In the genomic region with DNA sequence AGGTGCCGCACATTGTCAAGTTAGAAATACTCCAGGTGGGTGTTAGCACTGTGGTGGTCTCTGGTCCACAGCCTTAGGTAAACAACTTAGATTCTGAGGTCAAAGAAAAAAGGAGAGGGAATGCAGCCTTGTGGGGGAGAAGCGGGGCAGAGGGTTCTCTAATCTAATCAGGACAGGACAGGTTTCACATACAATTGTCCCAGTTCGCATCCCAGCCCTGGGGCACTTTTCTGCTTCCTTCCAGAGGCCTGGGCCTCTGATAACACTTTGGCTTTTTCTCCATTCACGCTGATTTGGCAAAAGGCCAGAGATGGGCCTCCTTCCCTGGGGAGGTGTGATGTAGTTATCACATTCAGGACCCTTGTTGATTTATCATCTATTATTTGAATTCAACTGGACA, we compare ENCODE assay signal across 1 cellular context.
TF ChIP-seq lines count a peak whose summit lies in the region.

No MANE protein-coding gene starts in this region.

TF ChIP-seq in K562, 482 proteins besides CTCF, POLR2A, EP300 and RAD21 (continued from another document and continues in another):
- no peak for TF ChIP-seq ZNF717 (CRISPR knock-in tag; IDR thresholded peaks at IDR 0.05)
- no peak for TF ChIP-seq PHTF2 (CRISPR knock-in tag; IDR thresholded peaks at IDR 0.05)
- TF ChIP-seq ZNF436 (CRISPR knock-in tag; IDR thresholded peaks at IDR 0.05) = no peak
- peak; percentile 96 for TF ChIP-seq CBFA2T2 (conservative IDR thresholded peaks at IDR 0.05)
- TF ChIP-seq, protein P1, sequence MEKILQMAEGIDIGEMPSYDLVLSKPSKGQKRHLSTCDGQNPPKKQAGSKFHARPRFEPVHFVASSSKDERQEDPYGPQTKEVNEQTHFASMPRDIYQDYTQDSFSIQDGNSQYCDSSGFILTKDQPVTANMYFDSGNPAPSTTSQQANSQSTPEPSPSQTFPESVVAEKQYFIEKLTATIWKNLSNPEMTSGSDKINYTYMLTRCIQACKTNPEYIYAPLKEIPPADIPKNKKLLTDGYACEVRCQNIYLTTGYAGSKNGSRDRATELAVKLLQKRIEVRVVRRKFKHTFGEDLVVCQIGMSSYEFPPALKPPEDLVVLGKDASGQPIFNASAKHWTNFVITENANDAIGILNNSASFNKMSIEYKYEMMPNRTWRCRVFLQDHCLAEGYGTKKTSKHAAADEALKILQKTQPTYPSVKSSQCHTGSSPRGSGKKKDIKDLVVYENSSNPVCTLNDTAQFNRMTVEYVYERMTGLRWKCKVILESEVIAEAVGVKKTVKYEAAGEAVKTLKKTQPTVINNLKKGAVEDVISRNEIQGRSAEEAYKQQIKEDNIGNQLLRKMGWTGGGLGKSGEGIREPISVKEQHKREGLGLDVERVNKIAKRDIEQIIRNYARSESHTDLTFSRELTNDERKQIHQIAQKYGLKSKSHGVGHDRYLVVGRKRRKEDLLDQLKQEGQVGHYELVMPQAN (IDR thresholded peaks at IDR 0.05; ENCODE audit: borderline replicate concordance) = no peak
- TF ChIP-seq SAFB2 (IDR thresholded peaks at IDR 0.05; ENCODE audit: borderline replicate concordance, low read depth, low read length, severe bottlenecking) = no peak
- TF ChIP-seq ARNT (IDR thresholded peaks at IDR 0.05) = peak; percentile 65 to 80; a peak in 2 of 4 replicates
- peak; percentile 81 for TF ChIP-seq CXXC5 (CRISPR knock-in tag; IDR thresholded peaks at IDR 0.05)
- TF ChIP-seq SMARCE1 (IDR thresholded peaks at IDR 0.05) = peak; percentile 98
- no peak; the same call in 1 of the 2 replicates for TF ChIP-seq ZNF24 (IDR thresholded peaks at IDR 0.05)
- TF ChIP-seq RBM17 (IDR thresholded peaks at IDR 0.05; ENCODE audit: borderline replicate concordance, low read depth, low read length) = no peak
- no peak for TF ChIP-seq ZNF232 (CRISPR knock-in tag; IDR thresholded peaks at IDR 0.05)
- TF ChIP-seq ZNF583 (CRISPR knock-in tag; IDR thresholded peaks at IDR 0.05) = no peak
- TF ChIP-seq NR2C1 (IDR thresholded peaks at IDR 0.05) = no peak
- no peak for TF ChIP-seq NR2C1 (tag; IDR thresholded peaks at IDR 0.05)
- TF ChIP-seq ZNF507 (tag; conservative IDR thresholded peaks at IDR 0.05) = no peak
- TF ChIP-seq EZH2 (IDR thresholded peaks at IDR 0.05; ENCODE audit: borderline replicate concordance, low read depth, low read length) = no peak
- TF ChIP-seq TAF9B (IDR thresholded peaks at IDR 0.05; ENCODE audit: partially characterized antibody) = no peak
- no peak for TF ChIP-seq RBM14 (IDR thresholded peaks at IDR 0.05; ENCODE audit: borderline replicate concordance, insufficient read depth, low read depth, low read length)
- TF ChIP-seq ZNF165 (CRISPR knock-in tag; IDR thresholded peaks at IDR 0.05; ENCODE audit: borderline replicate concordance) = no peak
- no peak for TF ChIP-seq RBM15 (IDR thresholded peaks at IDR 0.05; ENCODE audit: insufficient read depth, low read length)
- no peak for TF ChIP-seq HNRNPUL1 (IDR thresholded peaks at IDR 0.05; ENCODE audit: low read length)
- no peak for TF ChIP-seq RNF219 (CRISPR knock-in tag; IDR thresholded peaks at IDR 0.05)
- no peak for TF ChIP-seq ZNF512 (tag; IDR thresholded peaks at IDR 0.05)
- no peak for TF ChIP-seq SAFB (IDR thresholded peaks at IDR 0.05; ENCODE audit: borderline replicate concordance, low read depth, low read length)
- TF ChIP-seq, protein P2, sequence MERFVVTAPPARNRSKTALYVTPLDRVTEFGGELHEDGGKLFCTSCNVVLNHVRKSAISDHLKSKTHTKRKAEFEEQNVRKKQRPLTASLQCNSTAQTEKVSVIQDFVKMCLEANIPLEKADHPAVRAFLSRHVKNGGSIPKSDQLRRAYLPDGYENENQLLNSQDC (CRISPR knock-in tag; IDR thresholded peaks at IDR 0.05) = no peak
- TF ChIP-seq IFI16 (CRISPR knock-in tag; IDR thresholded peaks at IDR 0.05) = no peak
- TF ChIP-seq NFIC (IDR thresholded peaks at IDR 0.05) = peak; percentile 99
- no peak for TF ChIP-seq GTF3C2 (IDR thresholded peaks at IDR 0.05; ENCODE audit: borderline replicate concordance, extremely low read depth, insufficient read length)
- TF ChIP-seq, protein P3, sequence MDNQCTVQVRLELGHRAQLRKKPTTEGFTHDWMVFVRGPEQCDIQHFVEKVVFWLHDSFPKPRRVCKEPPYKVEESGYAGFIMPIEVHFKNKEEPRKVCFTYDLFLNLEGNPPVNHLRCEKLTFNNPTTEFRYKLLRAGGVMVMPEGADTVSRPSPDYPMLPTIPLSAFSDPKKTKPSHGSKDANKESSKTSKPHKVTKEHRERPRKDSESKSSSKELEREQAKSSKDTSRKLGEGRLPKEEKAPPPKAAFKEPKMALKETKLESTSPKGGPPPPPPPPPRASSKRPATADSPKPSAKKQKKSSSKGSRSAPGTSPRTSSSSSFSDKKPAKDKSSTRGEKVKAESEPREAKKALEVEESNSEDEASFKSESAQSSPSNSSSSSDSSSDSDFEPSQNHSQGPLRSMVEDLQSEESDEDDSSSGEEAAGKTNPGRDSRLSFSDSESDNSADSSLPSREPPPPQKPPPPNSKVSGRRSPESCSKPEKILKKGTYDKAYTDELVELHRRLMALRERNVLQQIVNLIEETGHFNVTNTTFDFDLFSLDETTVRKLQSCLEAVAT (IDR thresholded peaks at IDR 0.05) = no peak
- TF ChIP-seq HMBOX1 (IDR thresholded peaks at IDR 0.05) = no peak
- no peak; the same call in 1 of the 2 replicates for TF ChIP-seq ADNP (tag; IDR thresholded peaks at IDR 0.05)
- no peak for TF ChIP-seq ERF (CRISPR knock-in tag; IDR thresholded peaks at IDR 0.05)
- TF ChIP-seq ZNF197 (CRISPR knock-in tag; IDR thresholded peaks at IDR 0.05; ENCODE audit: low read depth) = 0 out of 2 replicates have a peak, but pooled peaks have one; percentile 61
- TF ChIP-seq ZNF76 (CRISPR knock-in tag; IDR thresholded peaks at IDR 0.05; ENCODE audit: borderline replicate concordance) = no peak
- no peak for TF ChIP-seq MCM7 (IDR thresholded peaks at IDR 0.05)
- no peak for TF ChIP-seq PHB (CRISPR knock-in tag; IDR thresholded peaks at IDR 0.05)
- TF ChIP-seq GTF2F1 (IDR thresholded peaks at IDR 0.05; ENCODE audit: low read depth, low read length) = no peak
- peak in 1 of 2 experiments; percentile 80; a peak in 1 of 4 replicates for TF ChIP-seq NONO (IDR thresholded peaks at IDR 0.05; ENCODE audit: low read depth in 2 of 2, low read length in 1 of 2)
- TF ChIP-seq ILF3 (IDR thresholded peaks at IDR 0.05; ENCODE audit: borderline replicate concordance) = peak; percentile 64; the same call in 1 of the 2 replicates
- peak; percentile 26; the same call in 1 of the 2 replicates for TF ChIP-seq EP400 (IDR thresholded peaks at IDR 0.05)
- TF ChIP-seq, protein P4, sequence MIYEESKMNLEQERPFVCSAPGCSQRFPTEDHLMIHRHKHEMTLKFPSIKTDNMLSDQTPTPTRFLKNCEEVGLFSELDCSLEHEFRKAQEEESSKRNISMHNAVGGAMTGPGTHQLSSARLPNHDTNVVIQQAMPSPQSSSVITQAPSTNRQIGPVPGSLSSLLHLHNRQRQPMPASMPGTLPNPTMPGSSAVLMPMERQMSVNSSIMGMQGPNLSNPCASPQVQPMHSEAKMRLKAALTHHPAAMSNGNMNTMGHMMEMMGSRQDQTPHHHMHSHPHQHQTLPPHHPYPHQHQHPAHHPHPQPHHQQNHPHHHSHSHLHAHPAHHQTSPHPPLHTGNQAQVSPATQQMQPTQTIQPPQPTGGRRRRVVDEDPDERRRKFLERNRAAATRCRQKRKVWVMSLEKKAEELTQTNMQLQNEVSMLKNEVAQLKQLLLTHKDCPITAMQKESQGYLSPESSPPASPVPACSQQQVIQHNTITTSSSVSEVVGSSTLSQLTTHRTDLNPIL (CRISPR knock-in tag; IDR thresholded peaks at IDR 0.05) = no peak
- TF ChIP-seq PHF20 (IDR thresholded peaks at IDR 0.05; ENCODE audit: partially characterized antibody) = no peak
- TF ChIP-seq MYNN (IDR thresholded peaks at IDR 0.05) = peak; percentile 55; the same call in 1 of the 2 replicates
- TF ChIP-seq MYNN (CRISPR knock-in tag; IDR thresholded peaks at IDR 0.05) = no peak
- TF ChIP-seq ZNF764 (CRISPR knock-in tag; IDR thresholded peaks at IDR 0.05; ENCODE audit: low read depth) = no peak
- TF ChIP-seq, protein P5, sequence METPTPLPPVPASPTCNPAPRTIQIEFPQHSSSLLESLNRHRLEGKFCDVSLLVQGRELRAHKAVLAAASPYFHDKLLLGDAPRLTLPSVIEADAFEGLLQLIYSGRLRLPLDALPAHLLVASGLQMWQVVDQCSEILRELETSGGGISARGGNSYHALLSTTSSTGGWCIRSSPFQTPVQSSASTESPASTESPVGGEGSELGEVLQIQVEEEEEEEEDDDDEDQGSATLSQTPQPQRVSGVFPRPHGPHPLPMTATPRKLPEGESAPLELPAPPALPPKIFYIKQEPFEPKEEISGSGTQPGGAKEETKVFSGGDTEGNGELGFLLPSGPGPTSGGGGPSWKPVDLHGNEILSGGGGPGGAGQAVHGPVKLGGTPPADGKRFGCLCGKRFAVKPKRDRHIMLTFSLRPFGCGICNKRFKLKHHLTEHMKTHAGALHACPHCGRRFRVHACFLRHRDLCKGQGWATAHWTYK (CRISPR knock-in tag; IDR thresholded peaks at IDR 0.05) = peak; percentile 73; the same call in 1 of the 2 replicates
- TF ChIP-seq GABPB1 (CRISPR knock-in tag; IDR thresholded peaks at IDR 0.05) = no peak
- peak; percentile 97 for TF ChIP-seq NCOR1 (IDR thresholded peaks at IDR 0.05)
- no peak for TF ChIP-seq RB1 (IDR thresholded peaks at IDR 0.05; ENCODE audit: low read depth)
- no peak for TF ChIP-seq HDAC8 (tag; IDR thresholded peaks at IDR 0.05)
- no peak for TF ChIP-seq SFPQ (IDR thresholded peaks at IDR 0.05; ENCODE audit: low read depth, low read length)
